ENCODE assay signal across 18 cellular contexts in genomic region chr14:61648377-61648776, GRCh38. TPM values are rescaled to one million over a fixed set of nuclear protein-coding genes. Genes with fewer than 3 reads are reported as not detected.
DNase-seq lines count a peak whose midpoint lies in the region; ATAC-seq, FAIRE-seq and TF ChIP-seq lines count a peak whose summit lies in the region.
"Had no signal": no experiment of that assay in that cellular context is flagged by ENCODE, and none has a peak within 500 bp of the region (broad histone marks: within the 10 kb centered on the region; RNA-seq: fewer than 3 reads in every experiment).

No MANE protein-coding gene starts in this region.

- no peak for FAIRE-seq in A549 (lab: Jason Lieb, UNC)
- FAIRE-seq in H54 (lab: Jason Lieb, UNC) = no peak
- FAIRE-seq: A204.1, GM12892 had no signal

- no peak overlapping the region for H2AFZ ChIP-seq in mesenchymal stem cell (ENCODE audit: low read depth, low read length)

- H3K9me3 ChIP-seq in A549 = no peaks in the 10 kb centered on the region
- no peaks in the 10 kb centered on the region for H3K9me3 ChIP-seq in RWPE2 (ENCODE audit: severe bottlenecking)
- no peaks in the 10 kb centered on the region for H3K9me3 ChIP-seq in spleen
- H3K9me3 ChIP-seq in mesenchymal stem cell (ENCODE audit: control insufficient read depth, low read length) = no peaks in the 10 kb centered on the region
- H3K9me3 ChIP-seq: Caco-2 had no signal

- H2BK15ac ChIP-seq in mesenchymal stem cell (ENCODE audit: low read depth, poor library complexity, severe bottlenecking) = no peak overlapping the region

- CTCF ChIA-PET in A549 (lab: Yijun Ruan, JAX) = interaction anchor here (0.8 kb wide), 1 partner anchor 19 kb away, joined by 3 read pairs; no protein-coding TSS in a partner anchor

- TF ChIP-seq CTCF in A549 (IDR thresholded peaks at IDR 0.05) (no peak), RWPE2 (IDR thresholded peaks at IDR 0.05; ENCODE audit: poor library complexity, severe bottlenecking) (no peak), nephron (IDR thresholded peaks at IDR 0.05; ENCODE audit: unreplicated experiment in 3 of 3) (no peak), spleen (IDR thresholded peaks at IDR 0.05 in 8 of 11, conservative IDR thresholded peaks at IDR 0.05 in 3 of 11) (no peak)

- no peaks in the 10 kb centered on the region for H3K36me3 Mint-ChIP-seq in nephron (ENCODE audit: low read depth)

- H3K4me1 ChIP-seq in A549 (peaks cover 5% of the 10 kb centered on the region), RWPE2 (ENCODE audit: insufficient read depth, poor library complexity, severe bottlenecking) (peaks cover 51% of the 10 kb centered on the region), spleen (peaks cover 0 to 37% (median 22%) of the 10 kb centered on the region in 6 donors), mesenchymal stem cell (ENCODE audit: control insufficient read depth, insufficient read depth, low read depth, low read length) (no peaks in the 10 kb centered on the region)
- H3K4me1 ChIP-seq: Caco-2 had no signal

- no peak overlapping the region for H2BK12ac ChIP-seq in mesenchymal stem cell (ENCODE audit: low read length in 2 of 2)

- no peak for TF ChIP-seq RAD21 in A549 (conservative IDR thresholded peaks at IDR 0.05 in 1 of 2, IDR thresholded peaks at IDR 0.05 in 1 of 2)

- H3K27ac Mint-ChIP-seq in nephron = peak overlapping the region in 2 of 3 experiments; percentile 47 to 82
- H3K27ac Mint-ChIP-seq: CD4-positive, alpha-beta T cell had no signal

- H2AK5ac ChIP-seq in mesenchymal stem cell (ENCODE audit: low read length, severe bottlenecking) = no peak overlapping the region

- H4K8ac ChIP-seq in mesenchymal stem cell (ENCODE audit: low read length) = no peak overlapping the region

- DNase-seq in A549 (ENCODE audit: low read depth in 1 of 2, low spot score in 1 of 2) (no peak), RWPE2 (ENCODE audit: low spot score) (no peak), epithelial cell of prostate (ENCODE audit: low read depth, low spot score) (no peak), H54 (ENCODE audit: insufficient read length, low spot score) (no peak), spleen (no peak), mesenchymal stem cell (no peak)
- DNase-seq: AML-193; Caco-2; CD4-positive, alpha-beta T cell; DMS153; DMS79; GDM1; HCEC 1CT; KBM-7 had no signal

- TF ChIP-seq POLR2A in A549 (IDR thresholded peaks at IDR 0.05; ENCODE audit: low read length) (no peak), H54 (IDR thresholded peaks at IDR 0.05; ENCODE audit: low read depth, low read length) (no peak), spleen (IDR thresholded peaks at IDR 0.05) (no peak)

- no peak overlapping the region for H4K91ac ChIP-seq in mesenchymal stem cell (ENCODE audit: low read length)

- peaks cover 18% of the 10 kb centered on the region for H3K4me1 Mint-ChIP-seq in nephron

- no peak overlapping the region for H3K9ac ChIP-seq in mesenchymal stem cell (ENCODE audit: low read length)

- H3K4me2 ChIP-seq in A549 (no peak overlapping the region), mesenchymal stem cell (ENCODE audit: low read length, poor library complexity, severe bottlenecking) (no peak overlapping the region)

- TF ChIP-seq EP300 in A549 (IDR thresholded peaks at IDR 0.05) = no peak

- H2BK5ac ChIP-seq in mesenchymal stem cell (ENCODE audit: low read depth, low read length, poor library complexity, severe bottlenecking) = no peak overlapping the region

- H3K36me3 ChIP-seq in RWPE2 (ENCODE audit: low read depth) = no peaks in the 10 kb centered on the region
- no peaks in the 10 kb centered on the region for H3K36me3 ChIP-seq in spleen
- H3K36me3 ChIP-seq in mesenchymal stem cell (ENCODE audit: control insufficient read depth in 1 of 2, insufficient read depth in 2 of 2, low read depth in 1 of 2, low read length in 2 of 2) = no peaks in the 10 kb centered on the region

- no peak overlapping the region for H3K4me3 ChIP-seq in A549
- H3K4me3 ChIP-seq in RWPE2 (ENCODE audit: severe bottlenecking) = no peak overlapping the region
- no peak overlapping the region for H3K4me3 ChIP-seq in spleen
- H3K4me3 ChIP-seq in mesenchymal stem cell (ENCODE audit: insufficient read depth in 1 of 2, low read depth in 1 of 2, low read length in 2 of 2) = no peak overlapping the region

- intact Hi-C loops in spleen (cut with DNase I; ENCODE audit: low total_unique reads) = no loop called here

- H3K23ac ChIP-seq in mesenchymal stem cell (ENCODE audit: low read length in 2 of 2) = no peak overlapping the region

- H3K27me3 Mint-ChIP-seq in nephron (ENCODE audit: low read depth) = no peaks in the 10 kb centered on the region
- H3K27me3 Mint-ChIP-seq: CD4-positive, alpha-beta T cell had no signal

- no peak overlapping the region for H3K18ac ChIP-seq in mesenchymal stem cell (ENCODE audit: low read depth in 1 of 2, low read length in 2 of 2)

- H3K79me1 ChIP-seq in mesenchymal stem cell (replicated peaks; ENCODE audit: low read length, poor library complexity, severe bottlenecking) = no peaks in the 10 kb centered on the region

- POLR2A ChIA-PET in A549 (lab: Yijun Ruan, JAX) = no interaction called here

- ATAC-seq in A549 (no peak), RWPE2 (ENCODE audit: low read depth) (no peak)

- H2BK120ac ChIP-seq in mesenchymal stem cell (ENCODE audit: low read depth, low read length) = no peak overlapping the region

- H3K27me3 ChIP-seq in RWPE2 (ENCODE audit: insufficient read depth, poor library complexity, severe bottlenecking) = no peaks in the 10 kb centered on the region
- no peaks in the 10 kb centered on the region for H3K27me3 ChIP-seq in spleen (replicated peaks in 1 of 7)
- no peaks in the 10 kb centered on the region for H3K27me3 ChIP-seq in mesenchymal stem cell (ENCODE audit: control insufficient read depth in 1 of 2, insufficient read depth in 1 of 2, low read length in 2 of 2)

- no peak overlapping the region for H3K4me3 Mint-ChIP-seq in nephron
- H3K4me3 Mint-ChIP-seq: CD4-positive, alpha-beta T cell had no signal

- no peak overlapping the region for H3K14ac ChIP-seq in mesenchymal stem cell (ENCODE audit: low read length in 2 of 2)

- no peak overlapping the region for H3K4ac ChIP-seq in mesenchymal stem cell (ENCODE audit: low read depth in 1 of 2, low read length in 2 of 2)

- H3K27ac ChIP-seq in A549 (no peak overlapping the region), RWPE2 (ENCODE audit: poor library complexity, severe bottlenecking) (peak overlapping the region; percentile 80), epithelial cell of prostate (peak overlapping the region; percentile 86), spleen (no peak overlapping the region), mesenchymal stem cell (ENCODE audit: low read length, poor library complexity, severe bottlenecking) (no peak overlapping the region)
- H3K27ac ChIP-seq: C4-2B had no signal

- no peaks in the 10 kb centered on the region for H3K9me3 Mint-ChIP-seq in nephron
- H3K9me3 Mint-ChIP-seq: CD4-positive, alpha-beta T cell had no signal

TF ChIP-seq in A549, 52 proteins besides CTCF, POLR2A, EP300 and RAD21:
- TF ChIP-seq CEBPB (IDR thresholded peaks at IDR 0.05) = no peak
- no peak for TF ChIP-seq JUN (IDR thresholded peaks at IDR 0.05)
- TF ChIP-seq POLR2AphosphoS2 (conservative IDR thresholded peaks at IDR 0.05; ENCODE audit: low read length) = no peak
- peak; percentile 95 for TF ChIP-seq MAFK (IDR thresholded peaks at IDR 0.05; ENCODE audit: partially characterized antibody)
- TF ChIP-seq CBX2 (IDR thresholded peaks at IDR 0.05; ENCODE audit: borderline replicate concordance, low read depth) = no peak
- TF ChIP-seq GATA3 (IDR thresholded peaks at IDR 0.05; ENCODE audit: borderline replicate concordance) = no peak
- TF ChIP-seq FOSL2 (IDR thresholded peaks at IDR 0.05) = no peak
- no peak for TF ChIP-seq FOSL2 (CRISPR knock-in tag; IDR thresholded peaks at IDR 0.05)
- TF ChIP-seq RCOR1 (IDR thresholded peaks at IDR 0.05; ENCODE audit: low read depth, low read length) = no peak

RNA-seq across cellular contexts. Expression of gene HIF1A, which starts 46.9 kb away (rescaled TPM):
- 284 and 383 TPM in 2 replicates for polyA plus RNA-seq in A549 (2011; rRNA removed)
- polyA plus RNA-seq in A549 (2012; cell fraction: cytosol; rRNA removed) = 27.9 and 38.2 TPM in 2 replicates
- 38.2 and 49.4 TPM in 2 replicates for polyA plus RNA-seq in A549 (2012; cell fraction: nucleus; rRNA removed)
- 280 to 397 TPM (median 391 TPM) in 3 replicates for polyA plus RNA-seq in A549 (2017; fragmentation: RNase III; extraction: RNeasy Plus Mini Kit Qiagen cat#74134 plus additional on column Dnase treatment)
- polyA minus RNA-seq in A549 (2011; rRNA and poly(A)+ RNA removed) = 228 and 254 TPM in 2 replicates
- 100 to 1,000 TPM; 177 to 312 (median 248) TPM for total RNA-seq in spleen
- 10 to 100 TPM; 34.6 to 44.8 (median 43.7) TPM for polyA plus RNA-seq in spleen
- 346 TPM for polyA plus RNA-seq in mesenchymal stem cell (2013, experiment 1 of 2)
- 339 TPM for polyA plus RNA-seq in mesenchymal stem cell (2013, experiment 2 of 2)

Comparison
In these comparisons a context has a peak if more than half of its experiments do, and no peak if none do; other contexts are left out.
1. H3K27ac ChIP-seq: peak in RWPE2 (single experiment) and epithelial cell of prostate (single experiment); none in A549 (0 of 2), spleen (0 of 8) and mesenchymal stem cell (single experiment).